In the genomic region with DNA sequence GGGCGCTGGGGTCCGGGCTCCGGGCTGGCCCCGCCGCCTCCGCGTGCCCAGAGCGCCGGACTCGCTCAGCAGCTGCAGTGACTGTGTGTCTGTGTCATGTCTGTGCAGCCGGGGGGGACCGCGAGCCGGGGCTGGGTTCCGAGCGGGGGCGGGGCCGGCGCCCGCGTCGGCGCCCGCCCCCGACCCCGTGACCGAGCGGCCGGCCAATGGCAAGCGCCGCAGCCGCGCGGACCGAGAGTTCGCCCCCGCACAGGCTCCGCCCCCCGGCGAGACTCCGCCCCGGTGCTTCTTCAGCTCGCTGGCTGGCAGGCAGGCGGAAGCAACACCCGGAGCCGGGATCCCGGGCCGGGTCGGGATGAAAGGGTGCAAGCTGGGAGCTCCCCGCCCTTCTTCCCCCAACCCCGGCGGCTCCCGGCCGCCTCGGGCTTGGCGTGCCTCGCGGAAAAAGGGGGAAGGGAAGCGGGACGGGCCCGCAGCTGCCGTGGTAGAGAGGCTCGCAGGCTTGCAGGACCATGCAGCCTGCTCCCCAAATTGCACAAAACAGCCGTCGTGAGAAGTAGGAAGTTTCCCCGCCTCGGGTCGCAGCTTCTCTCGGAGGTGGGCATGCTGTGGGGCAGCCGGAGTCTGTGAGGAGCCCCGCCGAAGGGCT, we compare ENCODE assay signal across 8 cellular contexts. TPM values are rescaled to one million over a fixed set of nuclear protein-coding genes. Genes with fewer than 3 reads are reported as not detected.
DNase-seq lines count a peak whose midpoint lies in the region; ATAC-seq and TF ChIP-seq lines count a peak whose summit lies in the region.

No MANE protein-coding gene starts in this region.

- DNase-seq in AG09319 (ENCODE audit: extremely low read depth, low read depth), result peak; percentile 89
- peak; percentile 73 for DNase-seq in NCI-H524 treated with DMSO at 0.1 percent for 48 hours (lab: John Stamatoyannopoulos, UW)
- peak; percentile 92 for DNase-seq in activated CD8-positive, alpha-beta memory T cell treated with anti-CD3 and anti-CD28 coated beads for 24 hours
- DNase-seq in effector CD4-positive, alpha-beta T cell, result peak; percentile 37
- peak; percentile 97 for DNase-seq in lung (ENCODE audit: low spot score)
- DNase-seq in stimulated activated CD4-positive, alpha-beta T cell treated with anti-CD3 and anti-CD28 coated beads, Interleukin-4, amount 100 ng/mL, for 48 hours (ENCODE audit: low read depth in 2 of 2), result peak; percentile 87 to 90

- TF ChIP-seq CTCF in AG09319 (IDR thresholded peaks at IDR 0.05; ENCODE audit: low read depth, low read length), result no peak
- no peak for TF ChIP-seq CTCF in lung (IDR thresholded peaks at IDR 0.05; ENCODE audit: control extremely low read depth, extremely low read depth)

- H3K36me3 ChIP-seq in lung (ENCODE audit: control insufficient read depth in 2 of 2, insufficient read depth in 2 of 2, low read length in 2 of 2), result no peaks in the 10 kb centered on the region

- H3K4me3 ChIP-seq in lung, result peak overlapping the region; percentile 29

- peak; percentile 39 for ATAC-seq in HG03378 (IDR thresholded peaks at IDR 0.05; ENCODE audit: unreplicated experiment)
- ATAC-seq in lung (ENCODE audit: insufficient read depth, low FRiP score), result peak; percentile 93

- 0 to 1% methylated on average over 46 to 72 of the region's 72 CpGs for WGBS in lung, 2 donors

- H3K9me3 ChIP-seq in lung (ENCODE audit: control insufficient read depth in 2 of 2, insufficient read depth in 1 of 2, low read length in 1 of 2), result no peaks in the 10 kb centered on the region

- TF ChIP-seq POLR2A in GM19193 (IDR thresholded peaks at IDR 0.05; ENCODE audit: extremely low read depth, insufficient read depth, insufficient read length), result peak; percentile 78

- peak overlapping the region; percentile 4 to 91 for H3K27ac ChIP-seq in lung (ENCODE audit: low read depth in 1 of 2, low read length in 1 of 2)

- no peaks in the 10 kb centered on the region for H3K27me3 ChIP-seq in lung (ENCODE audit: control insufficient read depth, insufficient read depth)

- H3K4me1 ChIP-seq in lung (ENCODE audit: control insufficient read depth in 2 of 2, insufficient read depth in 2 of 2, low read length in 2 of 2), result peaks cover 0 to 9% of the 10 kb centered on the region in 2 donors

RNA-seq across cellular contexts. Expression of gene LARGE1, which starts 0.8 kb away (rescaled TPM):
- 10 to 100 TPM; 27.2 to 41.1 TPM for total RNA-seq in lung
- 1 to 10 TPM; 2.9 to 3.5 TPM for polyA plus RNA-seq in lung

Comparison
In these comparisons a context has a peak if more than half of its experiments do, and no peak if none do; other contexts are left out.
1. Peak in every context shown above with its lines: DNase-seq, ATAC-seq, H3K4me3 ChIP-seq and H3K27ac ChIP-seq.
2. DNase-seq: peak in every context shown above with its lines; median percentile 97 in lung; 92 in activated CD8-positive, alpha-beta memory T cell treated with anti-CD3 and anti-CD28 coated beads for 24 hours; 89 in AG09319; 88 in stimulated activated CD4-positive, alpha-beta T cell treated with anti-CD3 and anti-CD28 coated beads, Interleukin-4, amount 100 ng/mL, for 48 hours; 73 in NCI-H524 treated with DMSO at 0.1 percent for 48 hours; 37 in effector CD4-positive, alpha-beta T cell.